29 cellular contexts compared by ENCODE assay signal in the genomic region with DNA sequence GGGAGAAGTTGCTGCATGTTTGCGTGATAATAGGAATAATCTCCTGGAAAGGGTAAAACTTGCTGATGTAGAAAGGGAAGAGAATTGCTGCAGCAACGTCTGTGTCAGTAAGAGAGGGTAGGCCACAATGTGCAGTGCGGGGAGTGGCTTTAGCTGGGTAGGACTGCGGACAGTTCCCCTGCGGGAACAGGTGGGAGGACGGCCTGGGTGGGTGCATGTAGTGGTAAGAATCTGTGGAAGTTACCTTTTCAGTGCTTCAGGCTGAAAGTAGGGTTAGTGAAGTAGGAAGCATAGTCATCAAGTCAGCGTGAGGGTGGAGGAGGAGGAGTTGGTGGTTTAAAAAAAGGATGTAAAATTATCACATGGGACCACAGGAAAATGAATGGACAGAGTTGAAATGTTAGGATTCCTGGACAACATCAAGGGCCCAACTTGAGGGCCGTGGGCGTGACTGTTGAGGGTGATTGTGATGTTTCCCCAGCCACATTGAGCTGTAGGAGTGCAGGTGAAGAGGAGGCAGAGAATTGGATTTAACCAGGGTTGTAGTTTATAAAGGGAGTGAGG.
"Had no signal": no experiment of that assay in that cellular context is flagged by ENCODE, and none has a peak within 500 bp of the region (broad histone marks: within the 10 kb centered on the region; RNA-seq: fewer than 3 reads in every experiment).

No MANE protein-coding gene starts in this region.

- DNase-seq: activated CD4-positive, CD25-positive, alpha-beta regulatory T cell; activated CD8-positive, alpha-beta memory T cell treated with anti-CD3 and anti-CD28 coated beads, Interleukin-2, amount 50 U/mL, for 48 hours; activated CD8-positive, alpha-beta T cell treated with anti-CD3 and anti-CD28 coated beads, Interleukin-2, amount 10 ng/mL, durations not matched to agents 7 days and 5 days; activated effector memory CD4-positive, alpha-beta T cell treated with Interleukin-2 at 50 U/mL for 16 hours; activated naive CD4-positive, alpha-beta T cell; activated T-cell treated with anti-CD3 and anti-CD28 coated beads, Interleukin-2, amount 50 U/mL, for 1 hour; amniotic stem cell; MG63; NCI-H1092; NCI-H1417; NCI-H1694; NCI-H2029; NCI-H2107; NCI-H2171 treated with DMSO at 0.1 percent for 48 hours; NCI-H226; NCI-H526; NCI-H774; OCI-M1; RPMI8226; T-cell; T-helper 2 cell; T1000 had no signal

- ATAC-seq: Right ventricle myocardium inferior, T-cell had no signal

- H3K9me3 ChIP-seq: ascending aorta, MG63 had no signal

- H3K4me1 ChIP-seq: ascending aorta had no signal

- H3K4me3 ChIP-seq: ascending aorta, MG63, SK-N-MC had no signal

- H3K9me3 Mint-ChIP-seq: activated naive CD4-positive, alpha-beta T cell treated with anti-CD3 and anti-CD28 coated beads, Interleukin-2, amount 50 U/mL, for 24 hours; brain; central memory CD8-positive, alpha-beta T cell; T-cell had no signal

- H3K4me3 Mint-ChIP-seq: activated CD8-positive, alpha-beta T cell treated with anti-CD3 and anti-CD28 coated beads, Interleukin-2, amount 10 ng/mL, durations not matched to agents 7 days and 5 days; activated naive CD4-positive, alpha-beta T cell treated with anti-CD3 and anti-CD28 coated beads, Interleukin-2, amount 50 U/mL, for 24 hours; brain; central memory CD8-positive, alpha-beta T cell; T-cell had no signal

- H3K27me3 ChIP-seq: ascending aorta, MG63 had no signal

- H3K27ac Mint-ChIP-seq: activated CD8-positive, alpha-beta T cell treated with anti-CD3 and anti-CD28 coated beads, Interleukin-2, amount 10 ng/mL, durations not matched to agents 7 days and 5 days; activated naive CD4-positive, alpha-beta T cell treated with anti-CD3 and anti-CD28 coated beads, Interleukin-2, amount 50 U/mL, for 24 hours; brain; T-cell had no signal

- H3K27ac ChIP-seq: ascending aorta, SK-N-MC, VCaP had no signal

- H3K27me3 Mint-ChIP-seq: activated naive CD4-positive, alpha-beta T cell treated with anti-CD3 and anti-CD28 coated beads, Interleukin-2, amount 50 U/mL, for 24 hours; brain; central memory CD8-positive, alpha-beta T cell; T-cell had no signal

- H3K4me1 Mint-ChIP-seq: brain had no signal
